ENCODE assay signal across 8 cellular contexts in genomic region chr19:58558066-58558622, GRCh38.
DNase-seq lines count a peak whose midpoint lies in the region; ATAC-seq and TF ChIP-seq lines count a peak whose summit lies in the region.

TSS of gene UBE2M (minus strand) at chr19:58558611. CDS start at chr19:58558381, 230 bp downstream.

- no peaks in the 10 kb centered on the region for H4K20me1 ChIP-seq in OCI-LY3 (ENCODE audit: insufficient read depth, low read length)

- H3K9ac ChIP-seq in OCI-LY3 (ENCODE audit: low read length), result peak within 1 kb of the TSS; percentile 99

- peaks cover 33% of the 10 kb centered on the region for H3K4me1 ChIP-seq in OCI-LY3 (ENCODE audit: low read length)

- peak within 1 kb of the TSS; percentile 12; the same call in 1 of the 2 replicates for H2AFZ ChIP-seq in OCI-LY3 (ENCODE audit: low read depth, low read length)

- no peak for TF ChIP-seq CTCF in OCI-LY3 (IDR thresholded peaks at IDR 0.05; ENCODE audit: low read depth, low read length)
- TF ChIP-seq CTCF in astrocyte of the spinal cord (IDR thresholded peaks at IDR 0.05; ENCODE audit: low read depth, low read length), result no peak

- H3K27me3 ChIP-seq in OCI-LY3 (ENCODE audit: low read depth, low read length), result no peaks in the 10 kb centered on the region

- peak; percentile 0 for ATAC-seq in GM19372 (IDR thresholded peaks at IDR 0.05; ENCODE audit: low read depth, unreplicated experiment)
- ATAC-seq in HG03378 (IDR thresholded peaks at IDR 0.05; ENCODE audit: unreplicated experiment), result no peak

- H3K4me3 ChIP-seq in OCI-LY3 (ENCODE audit: low read length), result peak within 1 kb of the TSS; percentile 88
- peak within 1 kb of the TSS; percentile 100 for H3K4me3 ChIP-seq in astrocyte of the spinal cord (ENCODE audit: low read depth, low read length)
- peak within 1 kb of the TSS; percentile 97 for H3K4me3 ChIP-seq in iPS-18c (ENCODE audit: insufficient read depth, low read depth, low read length)

- peak within 1 kb of the TSS; percentile 95 for H3K4me2 ChIP-seq in OCI-LY3 (ENCODE audit: low read length)

- DNase-seq in astrocyte of the spinal cord (ENCODE audit: low read depth, low spot score) (peak; percentile 35), NCI-H774 (lab: John Stamatoyannopoulos, UW) (no peak), HuH-7 (ENCODE audit: low spot score) (no peak)
- peak; percentile 63 to 65 for DNase-seq in stimulated activated CD4-positive, alpha-beta T cell treated with anti-CD3 and anti-CD28 coated beads, Interleukin-2, amount 100 ng/mL, for 24 hours

- peaks cover 75% of the 10 kb centered on the region for H3K79me2 ChIP-seq in OCI-LY3 (ENCODE audit: low read length)

- in situ Hi-C loops in astrocyte of the spinal cord (cut with HindIII; ENCODE audit: low sequenced_read_pairs), result no loop called here

- peaks cover 28% of the 10 kb centered on the region for H3K36me3 ChIP-seq in OCI-LY3 (replicated peaks; ENCODE audit: low read depth, low read length)

- H3K9me3 ChIP-seq in OCI-LY3 (ENCODE audit: insufficient read depth, low read length) (no peaks in the 10 kb centered on the region), iPS-18c (ENCODE audit: control insufficient read depth, insufficient read depth, low read length) (no peaks in the 10 kb centered on the region)

- H3K27ac ChIP-seq in OCI-LY3 (ENCODE audit: low read length), result peak within 1 kb of the TSS; percentile 94

Comparison
In these comparisons a context has a peak if more than half of its experiments do, and no peak if none do; other contexts are left out.
1. DNase-seq: peak in astrocyte of the spinal cord (single experiment) and stimulated activated CD4-positive, alpha-beta T cell treated with anti-CD3 and anti-CD28 coated beads, Interleukin-2, amount 100 ng/mL, for 24 hours (2 of 2); none in NCI-H774 (single experiment) and HuH-7 (single experiment).
2. Peak in every context shown above with its lines, with median percentiles within 50 percentile points of each other: H3K4me3 ChIP-seq.